Comparison of ENCODE assay signal across 1 cellular context in the genomic region with DNA sequence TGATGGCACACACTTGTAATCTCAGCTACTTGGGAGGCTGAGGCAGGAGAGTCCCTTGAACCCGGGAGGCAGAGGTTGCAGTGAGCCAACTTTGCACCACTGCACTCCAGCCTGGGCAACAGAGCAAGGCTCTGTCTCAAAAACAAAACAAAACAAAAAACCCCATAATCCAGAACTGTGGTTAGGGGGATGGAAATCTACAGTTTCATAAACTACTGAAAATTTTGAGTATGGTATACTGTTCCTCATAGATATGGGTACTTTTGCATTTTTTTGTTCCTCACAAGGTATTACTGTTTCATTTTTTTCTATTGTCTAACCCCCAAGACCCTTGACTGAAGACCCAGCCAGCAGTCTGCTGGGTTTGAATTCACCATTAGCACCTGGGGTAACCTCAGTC.
TF ChIP-seq lines count a peak whose summit lies in the region.

No MANE protein-coding gene starts in this region.

TF ChIP-seq in K562, 482 proteins besides CTCF, POLR2A, EP300 and RAD21:
- TF ChIP-seq NFE2 (IDR thresholded peaks at IDR 0.05; ENCODE audit: low read depth) = no peak
TF ChIP-seq in K562: peak in this region for 0.
